In genomic region chr12:55743131-55743921, GRCh38 we compare ENCODE assay signal across 8 cellular contexts. TPM values are rescaled to one million over a fixed set of nuclear protein-coding genes. Genes with fewer than 3 reads are reported as not detected.
A peak's percentile ranks its signal among the peaks of the same experiment; 100 is the strongest.
DNase-seq lines count a peak whose midpoint lies in the region; ATAC-seq and TF ChIP-seq lines count a peak whose summit lies in the region.

No MANE protein-coding gene starts in this region.

- POLR2A ChIA-PET in naive thymus-derived CD8-positive, alpha-beta T cell (lab: Charles Lee): interaction anchor here (0.6 to 2.8 kb wide), 23 partner anchors 11 to 885 kb away, joined by 3 to 19 read pairs (median 4); partner anchors contain the start of genes BLOC1S1, CD63, DGKA and DNAJC14

- peaks cover 0 to 16% (median 0%) of the 10 kb centered on the region in 4 donors for H3K27me3 ChIP-seq in esophagus squamous epithelium
- H3K27me3 ChIP-seq in transverse colon: peaks cover 21% of the 10 kb centered on the region

- 0% methylated on average over 2 to 11 of the region's 90 CpGs for WGBS in esophagus squamous epithelium, 2 donors
- 0% methylated on average over 15 of the region's 90 CpGs; no CpG with 5 or more reads in 1 of the 2 donors for WGBS in transverse colon (ENCODE audit: low coverage in 1 of 2), 2 donors

- no peak for TF ChIP-seq EP300 in transverse colon (IDR thresholded peaks at IDR 0.05; ENCODE audit: low read depth)

- TF ChIP-seq CTCF in esophagus squamous epithelium (IDR thresholded peaks at IDR 0.05) (peak in 2 of 6 experiments; percentile 9 to 12), transverse colon (IDR thresholded peaks at IDR 0.05) (no peak)

- intact Hi-C loops in esophagus squamous epithelium (cut with DNase I) (loop anchor here (5.0 kb wide), 1 partner anchor 199 kb away; no protein-coding TSS in a partner anchor), transverse colon (cut with DNase I; ENCODE audit: low total_unique reads) (loop anchor here (10.0 kb wide), 2 partner anchors 51 to 81 kb away; partner anchors contain the start of gene DNAJC14)

- H3K4me3 Mint-ChIP-seq in naive thymus-derived CD8-positive, alpha-beta T cell: peak overlapping the region; percentile 86 to 95 (median 90)

- peak overlapping the region; percentile 45 to 91 (median 77) for H3K27ac Mint-ChIP-seq in naive thymus-derived CD8-positive, alpha-beta T cell

- H3K27me3 Mint-ChIP-seq in naive thymus-derived CD8-positive, alpha-beta T cell: no peaks in the 10 kb centered on the region

- H3K4me3 ChIP-seq in esophagus squamous epithelium (peak overlapping the region; percentile 36 to 82 (median 62)), transverse colon (peak overlapping the region; percentile 39 to 63 (median 49))

- H3K36me3 ChIP-seq in esophagus squamous epithelium: no peaks in the 10 kb centered on the region
- no peaks in the 10 kb centered on the region for H3K36me3 ChIP-seq in transverse colon

- H3K9me3 ChIP-seq in esophagus squamous epithelium: no peaks in the 10 kb centered on the region
- no peaks in the 10 kb centered on the region for H3K9me3 ChIP-seq in transverse colon

- ATAC-seq in HG02852 (IDR thresholded peaks at IDR 0.05; ENCODE audit: unreplicated experiment): peak; percentile 51
- peak; percentile 62 to 66 for ATAC-seq in naive thymus-derived CD8-positive, alpha-beta T cell

- peaks cover 29 to 47% (median 32%) of the 10 kb centered on the region in 4 donors for H3K4me1 Mint-ChIP-seq in naive thymus-derived CD8-positive, alpha-beta T cell

- DNase-seq in SHP77 (lab: John Stamatoyannopoulos, UW) (peak; percentile 25 to 43), SHP77 treated with DMSO at 0.1 percent for 48 hours (lab: John Stamatoyannopoulos, UW) (no peak), NCI-H69 (lab: John Stamatoyannopoulos, UW) (peak; percentile 95), activated T-cell treated with anti-CD3 and anti-CD28 coated beads for 48 hours (ENCODE audit: low read depth) (peak; percentile 43), esophagus squamous epithelium (lab: John Stamatoyannopoulos, UW) (no peak), transverse colon (peak; percentile 65)
- peak; percentile 29 to 80 (median 53) for DNase-seq in naive thymus-derived CD8-positive, alpha-beta T cell

- TF ChIP-seq POLR2A in esophagus squamous epithelium (IDR thresholded peaks at IDR 0.05): no peak
- no peak for TF ChIP-seq POLR2A in transverse colon (IDR thresholded peaks at IDR 0.05)

- no peaks in the 10 kb centered on the region for H3K9me3 Mint-ChIP-seq in naive thymus-derived CD8-positive, alpha-beta T cell

- H3K4me1 ChIP-seq in esophagus squamous epithelium: peaks cover 16 to 44% (median 21%) of the 10 kb centered on the region in 3 donors
- H3K4me1 ChIP-seq in transverse colon: peaks cover 13 to 36% (median 26%) of the 10 kb centered on the region in 4 donors

- H3K36me3 Mint-ChIP-seq in naive thymus-derived CD8-positive, alpha-beta T cell: no peaks in the 10 kb centered on the region

- in situ Hi-C loops in transverse colon (cut with MboI; ENCODE audit: low pct_ligation_motif_present in 1 of 4, low pct_unique_long_range_greater_than_20kb in 1 of 4, low sequenced_read_pairs in 3 of 4): loop anchor here in 1 of 4 donors (10.0 kb wide), 1 partner anchor 191 kb away; the partner anchor contains the start of gene DGKA

- H3K27ac ChIP-seq in esophagus squamous epithelium (peak overlapping the region; percentile 18 to 89 (median 70)), transverse colon (peak overlapping the region; percentile 64 to 86 (median 84))

RNA-seq across cellular contexts. Expression of gene GDF11, which starts 0.4 kb away (rescaled TPM):
- total RNA-seq in esophagus squamous epithelium (1 to 10 TPM in 3 of 4 donors, under 1 TPM in 1; 0.19 to 1.9 (median 1.5) TPM), transverse colon (1 to 10 TPM in 1 of 4 donors, under 1 TPM in 3; 0.37 to 1.7 (median 0.60) TPM)
- 1 to 10 TPM; 5.8 to 7.7 TPM for total RNA-seq in naive thymus-derived CD8-positive, alpha-beta T cell
- polyA plus RNA-seq in naive thymus-derived CD8-positive, alpha-beta T cell: 1 to 10 TPM in 1 of 3 donors, under 1 TPM in 2; 0.82 to 1.5 (median 0.99) TPM

RNA-seq across cellular contexts. Expression of gene CD63, which starts 14.5 kb away (rescaled TPM):
- total RNA-seq in esophagus squamous epithelium (100 to 1,000 TPM; 144 to 349 (median 264) TPM), transverse colon (100 to 1,000 TPM; 427 to 723 (median 581) TPM)
- total RNA-seq in naive thymus-derived CD8-positive, alpha-beta T cell: 10 to 100 TPM; 41.0 to 46.5 TPM
- polyA plus RNA-seq in naive thymus-derived CD8-positive, alpha-beta T cell: 100 to 1,000 TPM; 119 to 412 (median 135) TPM

RNA-seq across cellular contexts. Expression of gene RDH5, which starts 23.1 kb away (rescaled TPM):
- total RNA-seq in esophagus squamous epithelium (10 to 100 TPM in 1 of 4 donors, 1 to 10 TPM in 3; 1.3 to 13.5 (median 4.1) TPM), transverse colon (10 to 100 TPM; 16.5 to 74.4 (median 58.3) TPM)
- total RNA-seq in naive thymus-derived CD8-positive, alpha-beta T cell: 10 to 100 TPM; 28.8 to 30.4 TPM
- polyA plus RNA-seq in naive thymus-derived CD8-positive, alpha-beta T cell: 1 to 10 TPM in 2 of 3 donors, not detected in 1; 1.0 to 1.4 TPM

RNA-seq across cellular contexts. Expression of gene BLOC1S1, which starts 27.5 kb away (rescaled TPM):
- 100 to 1,000 TPM; 117 to 211 (median 178) TPM for total RNA-seq in esophagus squamous epithelium
- 10 to 100 TPM; 62.9 to 65.7 TPM for total RNA-seq in naive thymus-derived CD8-positive, alpha-beta T cell
- 100 to 1,000 TPM in 2 of 3 donors, 10 to 100 TPM in 1; 84.3 to 133 (median 117) TPM for polyA plus RNA-seq in naive thymus-derived CD8-positive, alpha-beta T cell
- 100 to 1,000 TPM; 158 to 494 (median 381) TPM for total RNA-seq in transverse colon

RNA-seq across cellular contexts. Expression of gene ITGA7, which starts 35.6 kb away (rescaled TPM):
- total RNA-seq in esophagus squamous epithelium (10 to 100 TPM in 2 of 4 donors, 1 to 10 TPM in 2; 1.1 to 26.3 (median 10.5) TPM), transverse colon (100 to 1,000 TPM in 1 of 4 donors, 10 to 100 TPM in 3; 14.4 to 125 (median 23.6) TPM)
- total RNA-seq in naive thymus-derived CD8-positive, alpha-beta T cell: 1 to 10 TPM; 5.2 to 7.0 TPM
- polyA plus RNA-seq in naive thymus-derived CD8-positive, alpha-beta T cell: 1 to 10 TPM in 2 of 3 donors, not detected in 1; 1.5 to 1.7 TPM

Comparison
In these comparisons a context has a peak if more than half of its experiments do, and no peak if none do; other contexts are left out.
1. DNase-seq: peak in SHP77 (2 of 2), NCI-H69 (single experiment), activated T-cell treated with anti-CD3 and anti-CD28 coated beads for 48 hours (single experiment), naive thymus-derived CD8-positive, alpha-beta T cell (10 of 10) and transverse colon (single experiment); none in SHP77 treated with DMSO at 0.1 percent for 48 hours (single experiment) and esophagus squamous epithelium (single experiment).